In genomic region chr2:27723372-27724144, GRCh38 we compare ENCODE assay signal across 8 cellular contexts. TPM values are rescaled to one million over a fixed set of nuclear protein-coding genes. Genes with fewer than 3 reads are reported as not detected.
DNase-seq lines count a peak whose midpoint lies in the region; ATAC-seq, FAIRE-seq and TF ChIP-seq lines count a peak whose summit lies in the region.

No MANE protein-coding gene starts in this region.

- H3K36me3 Mint-ChIP-seq in CD4-positive, CD25-positive, alpha-beta regulatory T cell: no peaks in the 10 kb centered on the region

- peaks cover 0 to 1% (median 0%) of the 10 kb centered on the region in 7 donors for H3K9me3 Mint-ChIP-seq in CD4-positive, CD25-positive, alpha-beta regulatory T cell

- BruUV-seq in mammary epithelial cell (replicated peaks; lab: Mats Ljungman, UMichigan): TSS peak; percentile 96

- H3K36me3 ChIP-seq in CD4-positive, CD25-positive, alpha-beta regulatory T cell (ENCODE audit: control insufficient read depth, insufficient read depth, low read length): no peaks in the 10 kb centered on the region
- no peaks in the 10 kb centered on the region for H3K36me3 ChIP-seq in mammary epithelial cell (ENCODE audit: insufficient read depth, low read length)
- no peaks in the 10 kb centered on the region for H3K36me3 ChIP-seq in skeletal muscle tissue (ENCODE audit: control insufficient read depth in 3 of 3, insufficient read depth in 3 of 3, low read length in 3 of 3)

- no peak for ATAC-seq in CD4-positive, CD25-positive, alpha-beta regulatory T cell (ENCODE audit: low read depth in 2 of 2)
- ATAC-seq in GM21717 (IDR thresholded peaks at IDR 0.05; ENCODE audit: unreplicated experiment): no peak

- in situ Hi-C loops in mammary epithelial cell (cut with MboI; ENCODE audit: low sequenced_read_pairs in 2 of 2): no loop called here

- 44% methylated on average over 8 of the region's 11 CpGs for WGBS in mammary epithelial cell (ENCODE audit: low coverage, missing lambda C conversion rate)

- H2AFZ ChIP-seq in mammary epithelial cell (ENCODE audit: low read depth, low read length): peak overlapping the region; percentile 63

- no peak for FAIRE-seq in GM19239 (lab: Jason Lieb, UNC)

- CTCF ChIA-PET in mammary epithelial cell (lab: Charles Lee; ENCODE audit: low non-redundant PET): interaction anchor here (0.6 to 1.3 kb wide), 7 partner anchors 17 to 748 kb away, joined by 3 to 9 read pairs (median 4); no protein-coding TSS in a partner anchor

- no peaks in the 10 kb centered on the region for H3K9me3 ChIP-seq in CD4-positive, CD25-positive, alpha-beta regulatory T cell (ENCODE audit: control insufficient read depth in 2 of 2, low read length in 2 of 2)
- H3K9me3 ChIP-seq in mammary epithelial cell (replicated peaks; ENCODE audit: insufficient read depth, low read length): no peaks in the 10 kb centered on the region
- H3K9me3 ChIP-seq in skeletal muscle tissue (ENCODE audit: control insufficient read depth in 3 of 3, low read length in 3 of 3): no peaks in the 10 kb centered on the region

- no peaks in the 10 kb centered on the region for H3K27me3 ChIP-seq in CD4-positive, CD25-positive, alpha-beta regulatory T cell (ENCODE audit: control insufficient read depth, insufficient read depth, low read length)
- H3K27me3 ChIP-seq in mammary epithelial cell (ENCODE audit: insufficient read depth, low read length) (no peaks in the 10 kb centered on the region), skeletal muscle tissue (ENCODE audit: control insufficient read depth in 3 of 3, insufficient read depth in 3 of 3, low read length in 3 of 3) (no peaks in the 10 kb centered on the region)

- H3K27me3 Mint-ChIP-seq in CD4-positive, CD25-positive, alpha-beta regulatory T cell: no peaks in the 10 kb centered on the region

- peaks cover 0 to 9% (median 1%) of the 10 kb centered on the region in 4 donors for H3K4me1 Mint-ChIP-seq in CD4-positive, CD25-positive, alpha-beta regulatory T cell

- dilution Hi-C loops in mammary epithelial cell (cut with HindIII; ENCODE audit: low sequenced_read_pairs): loop anchor here (5.0 to 25.0 kb wide), 2 partner anchors 49 to 689 kb away; partner anchors contain the start of gene MRPL33

- no peak overlapping the region for H3K9ac ChIP-seq in mammary epithelial cell (ENCODE audit: insufficient read depth, low read length)
- peak overlapping the region; percentile 20 to 55 (median 39) for H3K9ac ChIP-seq in skeletal muscle tissue (ENCODE audit: low read depth in 1 of 3, low read length in 3 of 3)

- H3K27ac Mint-ChIP-seq in CD4-positive, CD25-positive, alpha-beta regulatory T cell: no peak overlapping the region

- H3K4me3 Mint-ChIP-seq in CD4-positive, CD25-positive, alpha-beta regulatory T cell: no peak overlapping the region

- no peaks in the 10 kb centered on the region for H3K79me2 ChIP-seq in mammary epithelial cell (ENCODE audit: insufficient read depth, low read length)

- H3K4me1 ChIP-seq in CD4-positive, CD25-positive, alpha-beta regulatory T cell (ENCODE audit: control insufficient read depth, insufficient read depth, low read length, poor library complexity, severe bottlenecking): no peaks in the 10 kb centered on the region
- H3K4me1 ChIP-seq in mammary epithelial cell (ENCODE audit: insufficient read depth, low read length): peaks cover 32% of the 10 kb centered on the region
- peaks cover 19 to 26% (median 21%) of the 10 kb centered on the region in 3 donors for H3K4me1 ChIP-seq in skeletal muscle tissue (ENCODE audit: control insufficient read depth in 3 of 3, insufficient read depth in 3 of 3, low read length in 3 of 3)

- peak in 2 of 3 donors; percentile 17 to 38 for DNase-seq in CD4-positive, CD25-positive, alpha-beta regulatory T cell
- peak; percentile 40 for DNase-seq in GM19239 (ENCODE audit: insufficient read length, low spot score)
- peak; percentile 27 for DNase-seq in NOMO-1 treated with DMSO at 0.1 percent for 48 hours (lab: John Stamatoyannopoulos, UW; ENCODE audit: unreplicated experiment)
- peak; percentile 53 for DNase-seq in mammary epithelial cell
- peak; percentile 76 for DNase-seq in inferior parietal cortex (ENCODE audit: extremely low spot score)
- no peak for DNase-seq in NCI-H128 (lab: John Stamatoyannopoulos, UW; ENCODE audit: unreplicated experiment)

- TF ChIP-seq CTCF in mammary epithelial cell (conservative IDR thresholded peaks at IDR 0.05 in 1 of 2, IDR thresholded peaks at IDR 0.05 in 1 of 2; ENCODE audit: extremely low read depth in 1 of 2, insufficient read depth in 1 of 2, low read depth in 1 of 2, low read length in 2 of 2): peak; percentile 78 to 89

- H3K4me3 ChIP-seq in CD4-positive, CD25-positive, alpha-beta regulatory T cell (ENCODE audit: low read depth, low read length): no peak overlapping the region
- H3K4me3 ChIP-seq in mammary epithelial cell (replicated peaks in 1 of 3; ENCODE audit: insufficient read depth in 1 of 3, low read depth in 2 of 3, low read length in 3 of 3) (no peak overlapping the region), skeletal muscle tissue (ENCODE audit: low read length in 3 of 3) (peak overlapping the region in 1 of 3 donors; percentile 25)

- no peaks in the 10 kb centered on the region for H4K20me1 ChIP-seq in mammary epithelial cell (ENCODE audit: insufficient read depth, low read length)

- no peak overlapping the region for H3K4me2 ChIP-seq in mammary epithelial cell (ENCODE audit: insufficient read depth, low read depth, low read length)

- intact Hi-C loops in mammary epithelial cell (cut with micrococcal nuclease): loop anchor here (1.0 kb wide), 1 partner anchor 31 kb away; no protein-coding TSS in a partner anchor

- H3K27ac ChIP-seq in CD4-positive, CD25-positive, alpha-beta regulatory T cell (ENCODE audit: insufficient read depth, low read length, poor library complexity, severe bottlenecking): no peak overlapping the region
- no peak overlapping the region for H3K27ac ChIP-seq in mammary epithelial cell (ENCODE audit: insufficient read depth, low read depth, low read length)
- peak overlapping the region; percentile 18 for H3K27ac ChIP-seq in skeletal muscle tissue (ENCODE audit: low read depth, low read length)

RNA-seq across cellular contexts. Expression of gene MRPL33, which starts 48.0 kb away (rescaled TPM):
- total RNA-seq in CD4-positive, CD25-positive, alpha-beta regulatory T cell: 27.6 TPM
- 100 to 1,000 TPM; 196 to 255 (median 249) TPM for polyA plus RNA-seq in CD4-positive, CD25-positive, alpha-beta regulatory T cell
- 10 to 100 TPM; 40.2 to 83.6 TPM for total RNA-seq in mammary epithelial cell
- polyA plus RNA-seq in mammary epithelial cell: 61.7 TPM
- polyA minus RNA-seq in mammary epithelial cell: 1.9 TPM
- 121 TPM for total RNA-seq in skeletal muscle tissue

RNA-seq across cellular contexts. Expression of gene SLC4A1AP, which starts 59.9 kb away (rescaled TPM):
- total RNA-seq in CD4-positive, CD25-positive, alpha-beta regulatory T cell: 20.8 TPM
- 10 to 100 TPM; 25.2 to 28.3 (median 26.7) TPM for polyA plus RNA-seq in CD4-positive, CD25-positive, alpha-beta regulatory T cell
- 10 to 100 TPM; 23.8 to 26.1 TPM for total RNA-seq in mammary epithelial cell
- polyA plus RNA-seq in mammary epithelial cell: 10.9 TPM
- polyA minus RNA-seq in mammary epithelial cell: 5.4 TPM
- total RNA-seq in skeletal muscle tissue: 20.9 TPM
